Comparison of ENCODE assay signal across 1 cellular context in genomic region chr7:135170223-135170997, GRCh38.
TF ChIP-seq lines count a peak whose summit lies in the region.

Gene CYREN, minus strand, starts transcription at chr7:135170707. Its CDS starts 1,785 bp downstream, at chr7:135168922.

TF ChIP-seq in K562, 482 proteins besides CTCF, POLR2A, EP300 and RAD21 (continued from another document and continues in another):
- peak; percentile 95 for TF ChIP-seq RREB1 (CRISPR knock-in tag; IDR thresholded peaks at IDR 0.05)
- peak; percentile 71 for TF ChIP-seq NFIC (IDR thresholded peaks at IDR 0.05)
- no peak for TF ChIP-seq PTTG1 (tag; IDR thresholded peaks at IDR 0.05; ENCODE audit: low read depth)
- peak; percentile 79 for TF ChIP-seq JUND (IDR thresholded peaks at IDR 0.05; ENCODE audit: borderline replicate concordance, low read depth, low read length)
- TF ChIP-seq JUND (tag; IDR thresholded peaks at IDR 0.05; ENCODE audit: borderline replicate concordance, low read depth, low read length): peak; percentile 39; the same call in 1 of the 3 replicates
- peak; percentile 82; the same call in 1 of the 2 replicates for TF ChIP-seq HBP1 (CRISPR knock-in tag; IDR thresholded peaks at IDR 0.05)
- TF ChIP-seq ETV6 (IDR thresholded peaks at IDR 0.05; ENCODE audit: borderline replicate concordance in 1 of 2, low read depth in 2 of 2, low read length in 1 of 2): peak in 1 of 2 experiments; percentile 85; a peak in 2 of 4 replicates
- peak; percentile 8 for TF ChIP-seq ETV6 (CRISPR knock-in tag; IDR thresholded peaks at IDR 0.05; ENCODE audit: borderline replicate concordance)
- no peak for TF ChIP-seq NFIX (CRISPR knock-in tag; IDR thresholded peaks at IDR 0.05; ENCODE audit: low read depth)
- 0 out of 2 replicates have a peak, but pooled peaks have one; percentile 45 for TF ChIP-seq ARID3A (IDR thresholded peaks at IDR 0.05; ENCODE audit: borderline replicate concordance, low read depth, low read length)
- TF ChIP-seq BHLHE40 (IDR thresholded peaks at IDR 0.05; ENCODE audit: low read length): peak; percentile 49
- TF ChIP-seq E2F6 (IDR thresholded peaks at IDR 0.05; ENCODE audit: borderline replicate concordance in 1 of 2, extremely low read depth in 1 of 2, insufficient read depth in 1 of 2, insufficient read length in 1 of 2, low read depth in 1 of 2, low read length in 1 of 2, poor library complexity in 1 of 2, severe bottlenecking in 1 of 2): peak; percentile 43 to 75
- TF ChIP-seq ZNF121 (CRISPR knock-in tag; conservative IDR thresholded peaks at IDR 0.05): no peak
- no peak for TF ChIP-seq CBX5 (IDR thresholded peaks at IDR 0.05; ENCODE audit: borderline replicate concordance, low read depth)
- TF ChIP-seq PRMT5 (CRISPR knock-in tag; IDR thresholded peaks at IDR 0.05): 0 out of 2 replicates have a peak, but pooled peaks have one; percentile 15
- TF ChIP-seq TCFL5 (CRISPR knock-in tag; conservative IDR thresholded peaks at IDR 0.05): no peak; the same call in 1 of the 2 replicates
- TF ChIP-seq DMBX1 (CRISPR knock-in tag; IDR thresholded peaks at IDR 0.05; ENCODE audit: borderline replicate concordance): no peak; the same call in 1 of the 2 replicates
- peak; percentile 90 for TF ChIP-seq ZBTB7A (IDR thresholded peaks at IDR 0.05; ENCODE audit: borderline replicate concordance, control insufficient read depth, low read depth, low read length)
- TF ChIP-seq, protein P1, sequence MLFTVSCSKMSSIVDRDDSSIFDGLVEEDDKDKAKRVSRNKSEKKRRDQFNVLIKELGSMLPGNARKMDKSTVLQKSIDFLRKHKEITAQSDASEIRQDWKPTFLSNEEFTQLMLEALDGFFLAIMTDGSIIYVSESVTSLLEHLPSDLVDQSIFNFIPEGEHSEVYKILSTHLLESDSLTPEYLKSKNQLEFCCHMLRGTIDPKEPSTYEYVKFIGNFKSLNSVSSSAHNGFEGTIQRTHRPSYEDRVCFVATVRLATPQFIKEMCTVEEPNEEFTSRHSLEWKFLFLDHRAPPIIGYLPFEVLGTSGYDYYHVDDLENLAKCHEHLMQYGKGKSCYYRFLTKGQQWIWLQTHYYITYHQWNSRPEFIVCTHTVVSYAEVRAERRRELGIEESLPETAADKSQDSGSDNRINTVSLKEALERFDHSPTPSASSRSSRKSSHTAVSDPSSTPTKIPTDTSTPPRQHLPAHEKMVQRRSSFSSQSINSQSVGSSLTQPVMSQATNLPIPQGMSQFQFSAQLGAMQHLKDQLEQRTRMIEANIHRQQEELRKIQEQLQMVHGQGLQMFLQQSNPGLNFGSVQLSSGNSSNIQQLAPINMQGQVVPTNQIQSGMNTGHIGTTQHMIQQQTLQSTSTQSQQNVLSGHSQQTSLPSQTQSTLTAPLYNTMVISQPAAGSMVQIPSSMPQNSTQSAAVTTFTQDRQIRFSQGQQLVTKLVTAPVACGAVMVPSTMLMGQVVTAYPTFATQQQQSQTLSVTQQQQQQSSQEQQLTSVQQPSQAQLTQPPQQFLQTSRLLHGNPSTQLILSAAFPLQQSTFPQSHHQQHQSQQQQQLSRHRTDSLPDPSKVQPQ (CRISPR knock-in tag; IDR thresholded peaks at IDR 0.05; ENCODE audit: borderline replicate concordance): no peak
- peak; percentile 96 for TF ChIP-seq ELF2 (CRISPR knock-in tag; IDR thresholded peaks at IDR 0.05)
- TF ChIP-seq MTA3 (IDR thresholded peaks at IDR 0.05; ENCODE audit: borderline replicate concordance): peak; percentile 97; the same call in 1 of the 2 replicates
- TF ChIP-seq ZNF140 (CRISPR knock-in tag; IDR thresholded peaks at IDR 0.05): no peak
- no peak for TF ChIP-seq DLX4 (CRISPR knock-in tag; IDR thresholded peaks at IDR 0.05)
- TF ChIP-seq CBFB (CRISPR knock-in tag; IDR thresholded peaks at IDR 0.05): 0 out of 2 replicates have a peak, but pooled peaks have one; percentile 51
- no peak for TF ChIP-seq KAT2B (IDR thresholded peaks at IDR 0.05; ENCODE audit: low read depth, low read length)
- no peak; the same call in 1 of the 2 replicates for TF ChIP-seq THRAP3 (IDR thresholded peaks at IDR 0.05; ENCODE audit: borderline replicate concordance)
- TF ChIP-seq ZNF764 (CRISPR knock-in tag; IDR thresholded peaks at IDR 0.05; ENCODE audit: low read depth): no peak; the same call in 1 of the 2 replicates
- peak; percentile 47; the same call in 1 of the 2 replicates for TF ChIP-seq MBD2 (IDR thresholded peaks at IDR 0.05; ENCODE audit: borderline replicate concordance, low read depth)
- peak; percentile 93 for TF ChIP-seq FOXP1 (CRISPR knock-in tag; IDR thresholded peaks at IDR 0.05)
- no peak for TF ChIP-seq NCOA4 (IDR thresholded peaks at IDR 0.05; ENCODE audit: partially characterized antibody)
- TF ChIP-seq ELF4 (CRISPR knock-in tag; IDR thresholded peaks at IDR 0.05): peak; percentile 84
- no peak for TF ChIP-seq ZFP36 (IDR thresholded peaks at IDR 0.05; ENCODE audit: low read depth, low read length, partially characterized antibody)
- peak; percentile 85 for TF ChIP-seq ZKSCAN1 (IDR thresholded peaks at IDR 0.05; ENCODE audit: low read depth, low read length)
- TF ChIP-seq CXXC5 (CRISPR knock-in tag; IDR thresholded peaks at IDR 0.05): peak; percentile 97
- peak; percentile 91 for TF ChIP-seq MYNN (IDR thresholded peaks at IDR 0.05)
- TF ChIP-seq MYNN (CRISPR knock-in tag; IDR thresholded peaks at IDR 0.05): no peak
- no peak for TF ChIP-seq SAFB2 (IDR thresholded peaks at IDR 0.05; ENCODE audit: borderline replicate concordance, low read depth, low read length, severe bottlenecking)
- TF ChIP-seq ZC3H8 (IDR thresholded peaks at IDR 0.05): no peak
- peak; percentile 91; the same call in 1 of the 2 replicates for TF ChIP-seq GATAD2A (IDR thresholded peaks at IDR 0.05)
- no peak for TF ChIP-seq CHD4 (IDR thresholded peaks at IDR 0.05; ENCODE audit: insufficient read depth, insufficient replicate concordance, low read depth, low read length, poor library complexity, severe bottlenecking)
- TF ChIP-seq ZFX (CRISPR knock-in tag; IDR thresholded peaks at IDR 0.05): peak; percentile 98
- 0 out of 2 replicates have a peak, but pooled peaks have one; percentile 24 for TF ChIP-seq ZNF324 (CRISPR knock-in tag; IDR thresholded peaks at IDR 0.05)
- TF ChIP-seq ARID1B (IDR thresholded peaks at IDR 0.05): peak; percentile 32; the same call in 1 of the 2 replicates
- 0 out of 2 replicates have a peak, but pooled peaks have one; percentile 13 for TF ChIP-seq CBFA2T2 (conservative IDR thresholded peaks at IDR 0.05)
- peak; percentile 78 for TF ChIP-seq KLF1 (tag; IDR thresholded peaks at IDR 0.05)
- TF ChIP-seq POLR2AphosphoS2 (IDR thresholded peaks at IDR 0.05; ENCODE audit: low read length): peak; percentile 73; the same call in 1 of the 2 replicates
- TF ChIP-seq, protein P2, sequence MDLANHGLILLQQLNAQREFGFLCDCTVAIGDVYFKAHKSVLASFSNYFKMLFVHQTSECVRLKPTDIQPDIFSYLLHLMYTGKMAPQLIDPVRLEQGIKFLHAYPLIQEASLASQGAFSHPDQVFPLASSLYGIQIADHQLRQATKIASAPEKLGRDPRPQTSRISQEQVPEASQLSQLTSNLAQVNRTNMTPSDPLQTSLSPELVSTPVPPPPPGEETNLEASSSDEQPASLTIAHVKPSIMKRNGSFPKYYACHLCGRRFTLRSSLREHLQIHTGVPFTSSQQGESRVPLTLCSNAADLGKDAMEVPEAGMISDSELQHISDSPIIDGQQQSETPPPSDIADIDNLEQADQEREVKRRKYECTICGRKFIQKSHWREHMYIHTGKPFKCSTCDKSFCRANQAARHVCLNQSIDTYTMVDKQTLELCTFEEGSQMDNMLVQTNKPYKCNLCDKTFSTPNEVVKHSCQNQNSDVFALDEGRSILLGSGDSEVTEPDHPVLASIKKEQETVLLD (IDR thresholded peaks at IDR 0.05): peak; percentile 59; the same call in 1 of the 2 replicates
- TF ChIP-seq, protein P3, sequence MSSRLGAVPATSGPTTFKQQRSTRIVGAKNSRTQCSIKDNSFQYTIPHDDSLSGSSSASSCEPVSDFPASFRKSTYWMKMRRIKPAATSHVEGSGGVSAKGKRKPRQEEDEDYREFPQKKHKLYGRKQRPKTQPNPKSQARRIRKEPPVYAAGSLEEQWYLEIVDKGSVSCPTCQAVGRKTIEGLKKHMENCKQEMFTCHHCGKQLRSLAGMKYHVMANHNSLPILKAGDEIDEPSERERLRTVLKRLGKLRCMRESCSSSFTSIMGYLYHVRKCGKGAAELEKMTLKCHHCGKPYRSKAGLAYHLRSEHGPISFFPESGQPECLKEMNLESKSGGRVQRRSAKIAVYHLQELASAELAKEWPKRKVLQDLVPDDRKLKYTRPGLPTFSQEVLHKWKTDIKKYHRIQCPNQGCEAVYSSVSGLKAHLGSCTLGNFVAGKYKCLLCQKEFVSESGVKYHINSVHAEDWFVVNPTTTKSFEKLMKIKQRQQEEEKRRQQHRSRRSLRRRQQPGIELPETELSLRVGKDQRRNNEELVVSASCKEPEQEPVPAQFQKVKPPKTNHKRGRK (tag; IDR thresholded peaks at IDR 0.05): no peak
- peak; percentile 77; the same call in 1 of the 2 replicates for TF ChIP-seq NFRKB (IDR thresholded peaks at IDR 0.05; ENCODE audit: low read depth)
- no peak for TF ChIP-seq COPS2 (conservative IDR thresholded peaks at IDR 0.05)
